Comparison of ENCODE assay signal across 16 cellular contexts in the genomic region with DNA sequence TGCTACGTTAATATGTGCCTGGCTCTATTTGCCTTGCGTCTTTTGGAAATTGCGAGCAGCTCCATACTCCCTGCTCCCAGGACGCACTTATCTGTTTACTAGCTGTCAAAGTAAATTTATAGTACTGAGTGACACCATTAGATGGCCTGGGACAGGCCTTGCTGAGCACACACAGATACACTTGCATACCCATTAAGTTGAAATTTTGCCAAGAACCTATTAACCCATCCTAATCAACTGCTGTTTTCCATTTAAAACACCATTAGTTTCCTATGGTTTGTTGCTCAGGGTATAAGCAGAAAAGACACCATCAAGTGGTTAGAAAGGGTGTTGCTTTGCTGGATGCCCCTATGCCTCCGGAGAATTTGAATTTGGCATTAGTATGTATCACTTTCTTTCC.
DNase-seq lines count a peak whose midpoint lies in the region; ATAC-seq, FAIRE-seq and TF ChIP-seq lines count a peak whose summit lies in the region.
"Had no signal": no experiment of that assay in that cellular context is flagged by ENCODE, and none has a peak within 500 bp of the region (broad histone marks: within the 10 kb centered on the region; RNA-seq: fewer than 3 reads in every experiment).

No MANE protein-coding gene starts in this region.

- ATAC-seq in pancreas (peak in 3 of 4 donors; percentile 22 to 37 (median 24)), HG03469 (IDR thresholded peaks at IDR 0.05; ENCODE audit: unreplicated experiment) (no peak)
- ATAC-seq: Panc1; stimulated activated naive CD8-positive, alpha-beta T cell treated with anti-CD3 and anti-CD28 coated beads, Interleukin-15, Interleukin-2, amounts not matched to agents 100 U/mL and 50 U/mL, for 24 hours had no signal

- no peak overlapping the region for H4K91ac ChIP-seq in H9 (ENCODE audit: insufficient read length, low read depth, low read length)

- no peak overlapping the region for H3K4me2 ChIP-seq in H9 (ENCODE audit: insufficient read depth, insufficient read length, low read length)
- no peak overlapping the region for H3K4me2 ChIP-seq in SK-N-SH

- no peaks in the 10 kb centered on the region for H3K79me1 ChIP-seq in H9 (ENCODE audit: insufficient read depth, low read depth, low read length, poor library complexity, severe bottlenecking)

- H3K36me3 Mint-ChIP-seq in H9 (ENCODE audit: insufficient read depth in 1 of 3, low read depth in 3 of 3) (no peaks in the 10 kb centered on the region), chondrocyte (ENCODE audit: low read depth) (no peaks in the 10 kb centered on the region)

- TF ChIP-seq EP300 in SK-N-SH (IDR thresholded peaks at IDR 0.05; ENCODE audit: borderline replicate concordance in 1 of 2, low read depth in 1 of 2, low read length in 1 of 2) = peak in 1 of 2 experiments; percentile 94; a peak in 2 of 4 replicates

- no peak overlapping the region for H2AFZ ChIP-seq in H9 (ENCODE audit: low read length)
- no peak overlapping the region for H2AFZ ChIP-seq in SK-N-SH (ENCODE audit: low read depth)

- H3K23me2 ChIP-seq in H9 (ENCODE audit: insufficient read length, low read depth, low read length, poor library complexity, severe bottlenecking) = no peaks in the 10 kb centered on the region

- WGBS in H9 (ENCODE audit: extremely low coverage, insufficient read length, low lambda C conversion rate) = no CpG with 5 or more reads among the region's 5 CpGs
- WGBS in SK-N-SH (ENCODE audit: low lambda C conversion rate) = 69% methylated on average over 5 of the region's 5 CpGs
- WGBS in pancreas, 2 donors = 29 to 31% methylated on average over 5 of the region's 5 CpGs

- TF ChIP-seq RAD21 in SK-N-SH (IDR thresholded peaks at IDR 0.05; ENCODE audit: low read length) = peak; percentile 74

- no peak overlapping the region for H3T11ph ChIP-seq in H9 (ENCODE audit: low read length)

- no peak overlapping the region for H3K27ac Mint-ChIP-seq in H9
- no peak overlapping the region for H3K27ac Mint-ChIP-seq in chondrocyte (ENCODE audit: unreplicated experiment)
- H3K27ac Mint-ChIP-seq: CD4-positive, alpha-beta T cell had no signal

- H2BK20ac ChIP-seq in H9 (ENCODE audit: low read depth, low read length, poor library complexity, severe bottlenecking) = no peak overlapping the region

- no peak overlapping the region for H3K23ac ChIP-seq in H9 (ENCODE audit: insufficient read length, low read depth, low read length)

- H3K56ac ChIP-seq in H9 (ENCODE audit: insufficient read length, low read depth, low read length) = no peak overlapping the region

- TF ChIP-seq CTCF in H9 (conservative IDR thresholded peaks at IDR 0.05) = peak; percentile 64
- peak; percentile 19 for TF ChIP-seq CTCF in SK-N-SH (IDR thresholded peaks at IDR 0.05)
- TF ChIP-seq CTCF in pancreas (IDR thresholded peaks at IDR 0.05) = no peak
- TF ChIP-seq CTCF in dorsolateral prefrontal cortex (IDR thresholded peaks at IDR 0.05 in 54 of 56, conservative IDR thresholded peaks at IDR 0.05 in 2 of 56; ENCODE audit: low read depth in 1 of 56, partially characterized antibody in 56 of 56) = no peak
- no peak for TF ChIP-seq CTCF in chondrocyte (IDR thresholded peaks at IDR 0.05)

- H4K5ac ChIP-seq in H9 (ENCODE audit: insufficient read length, low read depth, low read length) = no peak overlapping the region

- no peak overlapping the region for H3K4me3 Mint-ChIP-seq in H9
- no peak overlapping the region for H3K4me3 Mint-ChIP-seq in chondrocyte (ENCODE audit: unreplicated experiment)
- H3K4me3 Mint-ChIP-seq: CD4-positive, alpha-beta T cell had no signal

- H2BK120ac ChIP-seq in H9 (ENCODE audit: low read depth, low read length, poor library complexity, severe bottlenecking) = no peak overlapping the region

- no peak overlapping the region for H2BK12ac ChIP-seq in H9 (ENCODE audit: insufficient read length, low read depth, low read length)

- no peak for FAIRE-seq in pancreas (lab: Jason Lieb, UNC)

- H3K18ac ChIP-seq in H9 (ENCODE audit: insufficient read length, low read depth, low read length) = no peak overlapping the region

- CTCF ChIA-PET in SK-N-SH (lab: Yijun Ruan, JAX) = interaction anchor here (0.7 to 3.6 kb wide), 19 partner anchors 18 to 208 kb away, joined by 3 to 41 read pairs (median 4); no protein-coding TSS in a partner anchor

- no peak overlapping the region for H3K4ac ChIP-seq in H9 (ENCODE audit: low read depth, low read length)

- H4K20me1 ChIP-seq in H9 (ENCODE audit: control insufficient read depth, insufficient read depth, insufficient read length) (no peaks in the 10 kb centered on the region), SK-N-SH (ENCODE audit: insufficient read depth) (no peaks in the 10 kb centered on the region)

- DNase-seq in H9 (no peak), NCI-H146 treated with DMSO at 0.1 percent for 48 hours (lab: John Stamatoyannopoulos, UW; ENCODE audit: unreplicated experiment) (peak; percentile 57), SK-N-SH (peak; percentile 70), pancreas (no peak), dorsolateral prefrontal cortex (no peak), chondrocyte (ENCODE audit: low spot score) (no peak)
- DNase-seq: activated CD4-positive, alpha-beta T cell treated with anti-CD3 and anti-CD28 coated beads for 4 hours; activated T-cell treated with anti-CD3 and anti-CD28 coated beads, Interleukin-2, amount 50 U/mL, for 48 hours; CD4-positive, alpha-beta T cell; EL; hypothalamus; NCI-H2107; stimulated activated naive CD8-positive, alpha-beta T cell treated with anti-CD3 and anti-CD28 coated beads, Interleukin-15, Interleukin-2, amounts not matched to agents 100 U/mL and 50 U/mL, for 24 hours; T-helper 2 cell had no signal

- H3K4me3 ChIP-seq in SK-N-SH (ENCODE audit: low read depth in 2 of 2, low read length in 1 of 2) = no peak overlapping the region
- no peak overlapping the region for H3K4me3 ChIP-seq in pancreas
- no peak overlapping the region for H3K4me3 ChIP-seq in dorsolateral prefrontal cortex

- H3K9me3 Mint-ChIP-seq in H9 (no peaks in the 10 kb centered on the region), chondrocyte (ENCODE audit: low read depth) (no peaks in the 10 kb centered on the region)
- H3K9me3 Mint-ChIP-seq: CD4-positive, alpha-beta T cell had no signal

- no peak overlapping the region for H2BK15ac ChIP-seq in H9 (ENCODE audit: low read depth, low read length)

- H3K9me2 ChIP-seq in SK-N-SH = no peaks in the 10 kb centered on the region

- no peak overlapping the region for H3K9ac ChIP-seq in H9 (ENCODE audit: extremely low read depth, insufficient read length, low read length)
- H3K9ac ChIP-seq in SK-N-SH = no peak overlapping the region

- no peak overlapping the region for H4K8ac ChIP-seq in H9 (replicated peaks; ENCODE audit: insufficient read length, low read depth, low read length)

- H3F3A ChIP-seq in SK-N-SH (replicated peaks; ENCODE audit: insufficient read depth) = no peaks in the 10 kb centered on the region

- intact Hi-C loops in pancreas (cut with DNase I) (no loop called here), dorsolateral prefrontal cortex (cut with DNase I) (no loop called here)

- POLR2A ChIA-PET in SK-N-SH (lab: Yijun Ruan, JAX) = interaction anchor here (1.4 kb wide), 1 partner anchor 192 kb away, joined by 3 read pairs; no protein-coding TSS in a partner anchor

- H3K9me3 ChIP-seq in H9 (ENCODE audit: control insufficient read depth, low read depth, low read length) = no peaks in the 10 kb centered on the region
- no peaks in the 10 kb centered on the region for H3K9me3 ChIP-seq in SK-N-SH
- H3K9me3 ChIP-seq in pancreas = no peaks in the 10 kb centered on the region

- no peak overlapping the region for H3K27ac ChIP-seq in H9 (ENCODE audit: insufficient read length, low read depth, low read length)
- peak overlapping the region in 1 of 2 experiments; percentile 83; a peak in 2 of 4 replicates for H3K27ac ChIP-seq in SK-N-SH (ENCODE audit: low read depth in 2 of 2, low read length in 1 of 2)
- no peak overlapping the region for H3K27ac ChIP-seq in pancreas
- no peak overlapping the region for H3K27ac ChIP-seq in dorsolateral prefrontal cortex

- H3K79me2 ChIP-seq in H9 (ENCODE audit: insufficient read depth, low read length) (no peaks in the 10 kb centered on the region), SK-N-SH (ENCODE audit: insufficient read depth) (no peaks in the 10 kb centered on the region)

- H3K4me1 ChIP-seq in H9 (ENCODE audit: insufficient read depth, low read length) (no peaks in the 10 kb centered on the region), SK-N-SH (ENCODE audit: control insufficient read depth in 1 of 2, insufficient read depth in 2 of 2, low read depth in 1 of 2, low read length in 1 of 2) (peaks cover 0 to 14% of the 10 kb centered on the region in 2 experiments; a peak in 2 of 4 replicates), pancreas (no peaks in the 10 kb centered on the region)

- H3K27me3 ChIP-seq in H9 (ENCODE audit: insufficient read depth, low read length) = no peaks in the 10 kb centered on the region
- H3K27me3 ChIP-seq in SK-N-SH (ENCODE audit: insufficient read depth) = no peaks in the 10 kb centered on the region
- no peaks in the 10 kb centered on the region for H3K27me3 ChIP-seq in pancreas
- no peaks in the 10 kb centered on the region for H3K27me3 ChIP-seq in dorsolateral prefrontal cortex

- no peaks in the 10 kb centered on the region for H3K36me3 ChIP-seq in SK-N-SH (replicated peaks in 1 of 2; ENCODE audit: control insufficient read depth in 1 of 2, insufficient read depth in 2 of 2, low read length in 1 of 2)
- no peaks in the 10 kb centered on the region for H3K36me3 ChIP-seq in pancreas

- H3K4me1 Mint-ChIP-seq in H9 (peaks cover 4 to 8% of the 10 kb centered on the region in 2 experiments), chondrocyte (ENCODE audit: low read depth) (no peaks in the 10 kb centered on the region)

- H3K27me3 Mint-ChIP-seq in H9 (ENCODE audit: low read depth) = no peaks in the 10 kb centered on the region
- no peaks in the 10 kb centered on the region for H3K27me3 Mint-ChIP-seq in chondrocyte (ENCODE audit: low read depth)
- H3K27me3 Mint-ChIP-seq: CD4-positive, alpha-beta T cell had no signal

- H3K14ac ChIP-seq in H9 (ENCODE audit: insufficient read depth, low read length) = no peak overlapping the region

- no peak overlapping the region for H2BK5ac ChIP-seq in H9 (ENCODE audit: insufficient read length, low read length)

- H2AK5ac ChIP-seq in H9 (ENCODE audit: insufficient read length, low read length) = no peak overlapping the region

TF ChIP-seq in SK-N-SH, 30 proteins besides CTCF, POLR2A, EP300 and RAD21 (continues in another document):
- TF ChIP-seq ELF1 (IDR thresholded peaks at IDR 0.05) (no peak), RXRA (IDR thresholded peaks at IDR 0.05; ENCODE audit: borderline replicate concordance, low read depth) (no peak)
- TF ChIP-seq, protein P1, sequence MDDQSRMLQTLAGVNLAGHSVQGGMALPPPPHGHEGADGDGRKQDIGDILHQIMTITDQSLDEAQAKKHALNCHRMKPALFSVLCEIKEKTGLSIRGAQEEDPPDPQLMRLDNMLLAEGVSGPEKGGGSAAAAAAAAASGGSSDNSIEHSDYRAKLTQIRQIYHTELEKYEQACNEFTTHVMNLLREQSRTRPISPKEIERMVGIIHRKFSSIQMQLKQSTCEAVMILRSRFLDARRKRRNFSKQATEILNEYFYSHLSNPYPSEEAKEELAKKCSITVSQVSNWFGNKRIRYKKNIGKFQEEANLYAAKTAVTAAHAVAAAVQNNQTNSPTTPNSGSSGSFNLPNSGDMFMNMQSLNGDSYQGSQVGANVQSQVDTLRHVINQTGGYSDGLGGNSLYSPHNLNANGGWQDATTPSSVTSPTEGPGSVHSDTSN (IDR thresholded peaks at IDR 0.05) = peak; percentile 25; the same call in 1 of the 2 replicates

Comparison
In these comparisons a context has a peak if more than half of its experiments do, and no peak if none do; other contexts are left out.
1. DNase-seq: peak in NCI-H146 treated with DMSO at 0.1 percent for 48 hours (single experiment) and SK-N-SH (single experiment); none in H9 (single experiment), pancreas (0 of 6), dorsolateral prefrontal cortex (0 of 10) and chondrocyte (single experiment).
2. CTCF ChIP-seq: peak in H9 (single experiment) and SK-N-SH (single experiment); none in pancreas (0 of 4), dorsolateral prefrontal cortex (0 of 56) and chondrocyte (single experiment).